8 cellular contexts compared by ENCODE assay signal in genomic region chr18:46104128-46104911, GRCh38. TPM values are rescaled to one million over a fixed set of nuclear protein-coding genes. Genes with fewer than 3 reads are reported as not detected.
A peak's percentile ranks its signal among the peaks of the same experiment; 100 is the strongest.
DNase-seq lines count a peak whose midpoint lies in the region; ATAC-seq, FAIRE-seq and TF ChIP-seq lines count a peak whose summit lies in the region.

HAUS1 (plus strand) TSS chr18:46104385; CDS start chr18:46104412, 27 bp downstream.

- H2AFZ ChIP-seq in KMS-11 (ENCODE audit: low read depth), result peak within 1 kb of the TSS; percentile 96

- H3K27me3 Mint-ChIP-seq in activated T-cell treated with anti-CD3 and anti-CD28 coated beads, Interleukin-2, amount 50 U/mL, for 72 hours (ENCODE audit: low read depth), result no peaks in the 10 kb centered on the region

- DNase-seq in DMS53 (lab: John Stamatoyannopoulos, UW), result peak; percentile 99
- DNase-seq in RCC 7860 (ENCODE audit: low spot score), result peak; percentile 77
- peak; percentile 77 to 89 for DNase-seq in activated T-cell treated with anti-CD3 and anti-CD28 coated beads, Interleukin-2, amount 50 U/mL, for 72 hours
- DNase-seq in stimulated activated CD8-positive, alpha-beta memory T cell treated with anti-CD3 and anti-CD28 coated beads, Interleukin-7, amount 100 ng/mL, for 1 hour (ENCODE audit: low read depth in 2 of 2), result peak; percentile 67 to 69

- no peak for TF ChIP-seq CTCF in KMS-11 (conservative IDR thresholded peaks at IDR 0.05; ENCODE audit: low read depth, low read length)

- H3K36me3 ChIP-seq in KMS-11 (ENCODE audit: insufficient read depth) (no peaks in the 10 kb centered on the region), muscle layer of colon (ENCODE audit: insufficient read depth, low read length) (peaks cover 3% of the 10 kb centered on the region)

- H3K9me3 Mint-ChIP-seq in activated T-cell treated with anti-CD3 and anti-CD28 coated beads, Interleukin-2, amount 50 U/mL, for 72 hours, result no peaks in the 10 kb centered on the region

- H3K27ac ChIP-seq in KMS-11, result peak within 1 kb of the TSS; percentile 10; the same call in 1 of the 2 replicates
- H3K27ac ChIP-seq in muscle layer of colon (ENCODE audit: low read depth, low read length), result peak within 1 kb of the TSS; percentile 52

- H4K20me1 ChIP-seq in KMS-11 (ENCODE audit: insufficient read depth), result no peaks in the 10 kb centered on the region

- H3K9me3 ChIP-seq in muscle layer of colon (ENCODE audit: low read length), result no peaks in the 10 kb centered on the region

- FAIRE-seq in RCC 7860 (lab: Jason Lieb, UNC), result peak; percentile 38

- peak within 1 kb of the TSS; percentile 93 to 99 for H3K4me3 Mint-ChIP-seq in activated T-cell treated with anti-CD3 and anti-CD28 coated beads, Interleukin-2, amount 50 U/mL, for 72 hours

- H3K4me1 ChIP-seq in KMS-11 (ENCODE audit: low read depth, poor library complexity, severe bottlenecking), result peaks cover 15% of the 10 kb centered on the region
- no peaks in the 10 kb centered on the region for H3K4me1 ChIP-seq in muscle layer of colon (ENCODE audit: insufficient read depth, low read length)

- H3K36me3 Mint-ChIP-seq in activated T-cell treated with anti-CD3 and anti-CD28 coated beads, Interleukin-2, amount 50 U/mL, for 72 hours (ENCODE audit: insufficient read depth in 2 of 2), result peaks cover 2 to 9% of the 10 kb centered on the region in 2 donors

- H3K27ac Mint-ChIP-seq in activated T-cell treated with anti-CD3 and anti-CD28 coated beads, Interleukin-2, amount 50 U/mL, for 72 hours, result peak within 1 kb of the TSS; percentile 98

- H3K4me1 Mint-ChIP-seq in activated T-cell treated with anti-CD3 and anti-CD28 coated beads, Interleukin-2, amount 50 U/mL, for 72 hours (ENCODE audit: low read depth), result peaks cover 40% of the 10 kb centered on the region

- peak within 1 kb of the TSS; percentile 61 for H3K4me2 ChIP-seq in KMS-11

- H3K4me3 ChIP-seq in KMS-11 (IDR thresholded peaks at IDR 0.05; ENCODE audit: insufficient read depth, low read depth, low read length), result peak within 1 kb of the TSS; percentile 66
- H3K4me3 ChIP-seq in muscle layer of colon (ENCODE audit: low read depth in 1 of 2, low read length in 2 of 2), result peak within 1 kb of the TSS; percentile 51 to 80

- H3K9ac ChIP-seq in KMS-11 (peak within 1 kb of the TSS; percentile 63), muscle layer of colon (ENCODE audit: low read length) (peak within 1 kb of the TSS; percentile 44)

- no peaks in the 10 kb centered on the region; the same call in 1 of the 2 replicates for H3K79me2 ChIP-seq in KMS-11 (ENCODE audit: insufficient read depth, low read depth)

- ATAC-seq in GM21717 (IDR thresholded peaks at IDR 0.05; ENCODE audit: unreplicated experiment) (peak; percentile 92), esophagus mucosa (peak; percentile 92)
- ATAC-seq in activated T-cell treated with anti-CD3 and anti-CD28 coated beads, Interleukin-2, amount 50 U/mL, for 72 hours (replicated peaks in 1 of 2), result peak; percentile 89 to 93

- H3K27me3 ChIP-seq in KMS-11 (ENCODE audit: insufficient read depth, low read depth) (no peaks in the 10 kb centered on the region), muscle layer of colon (ENCODE audit: control insufficient read depth in 1 of 2, insufficient read depth in 2 of 2, low read length in 2 of 2) (no peaks in the 10 kb centered on the region)

RNA-seq across cellular contexts. Expression of gene HAUS1, which starts in this region (rescaled TPM):
- total RNA-seq in activated T-cell treated with anti-CD3 and anti-CD28 coated beads, Interleukin-2, amount 50 U/mL, for 72 hours, result 10 to 100 TPM; 42.0 to 43.4 TPM
- 18.4 TPM for total RNA-seq in esophagus mucosa

Comparison
In these comparisons a context has a peak if more than half of its experiments do, and no peak if none do; other contexts are left out.
1. Peak in every context shown above with its lines: DNase-seq, ATAC-seq, H3K4me3 ChIP-seq and H3K27ac ChIP-seq.